1 cellular context compared by ENCODE assay signal in the genomic region with DNA sequence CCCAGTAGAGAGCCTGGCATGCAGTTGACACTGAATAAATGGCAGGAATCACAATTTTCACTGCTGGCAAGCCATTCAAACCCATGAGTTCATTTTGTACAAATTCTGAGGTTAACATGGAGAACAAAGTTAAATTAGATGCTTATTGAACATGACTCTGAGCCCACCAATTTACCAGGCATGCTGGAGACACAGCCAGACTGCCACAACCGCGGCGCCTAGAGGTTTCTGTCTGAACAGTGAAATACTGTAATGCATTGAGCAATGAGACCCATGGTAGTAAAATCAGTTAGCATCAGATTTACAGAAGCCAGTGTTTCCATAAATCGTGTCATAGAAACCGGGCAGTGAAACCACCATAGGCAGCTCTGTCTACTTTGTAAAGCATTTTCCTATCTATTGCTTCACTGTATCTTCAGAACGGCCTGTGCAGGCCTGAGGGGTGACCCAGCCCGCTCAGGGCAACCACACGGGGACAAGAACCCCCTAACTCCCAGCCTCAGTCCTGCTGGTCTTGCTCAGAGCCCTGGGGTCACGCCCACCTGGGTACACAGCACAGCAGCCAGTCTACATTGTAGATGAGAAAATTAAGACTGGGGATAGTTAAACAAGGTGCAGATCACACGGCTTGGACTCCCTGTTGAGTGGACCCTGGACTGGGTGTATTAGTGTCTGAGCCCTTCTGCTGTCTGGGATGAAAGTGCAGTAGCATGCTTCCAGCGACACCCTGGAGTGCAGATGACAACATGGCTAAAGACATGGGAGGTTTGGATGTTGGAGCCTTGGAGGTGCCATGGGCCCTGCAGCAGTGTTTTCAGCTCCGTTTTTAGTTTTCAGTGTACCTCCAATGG.
TF ChIP-seq lines count a peak whose summit lies in the region.

No MANE protein-coding gene starts in this region.

TF ChIP-seq in H1, 55 proteins besides CTCF, POLR2A, EP300 and RAD21:
- TF ChIP-seq JUND (IDR thresholded peaks at IDR 0.05; ENCODE audit: low read length) = no peak
- no peak for TF ChIP-seq CHD1 (IDR thresholded peaks at IDR 0.05; ENCODE audit: low read depth, low read length)
- TF ChIP-seq, protein P1, sequence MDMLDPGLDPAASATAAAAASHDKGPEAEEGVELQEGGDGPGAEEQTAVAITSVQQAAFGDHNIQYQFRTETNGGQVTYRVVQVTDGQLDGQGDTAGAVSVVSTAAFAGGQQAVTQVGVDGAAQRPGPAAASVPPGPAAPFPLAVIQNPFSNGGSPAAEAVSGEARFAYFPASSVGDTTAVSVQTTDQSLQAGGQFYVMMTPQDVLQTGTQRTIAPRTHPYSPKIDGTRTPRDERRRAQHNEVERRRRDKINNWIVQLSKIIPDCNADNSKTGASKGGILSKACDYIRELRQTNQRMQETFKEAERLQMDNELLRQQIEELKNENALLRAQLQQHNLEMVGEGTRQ (IDR thresholded peaks at IDR 0.05; ENCODE audit: low read length) = no peak
- TF ChIP-seq SIRT6 (IDR thresholded peaks at IDR 0.05; ENCODE audit: low read length) = no peak
- no peak for TF ChIP-seq GTF2F1 (IDR thresholded peaks at IDR 0.05; ENCODE audit: borderline replicate concordance, low read depth, low read length)
- no peak for TF ChIP-seq RFX5 (IDR thresholded peaks at IDR 0.05; ENCODE audit: borderline replicate concordance, low read depth, low read length)
- TF ChIP-seq POU5F1 (IDR thresholded peaks at IDR 0.05; ENCODE audit: low read depth, low read length) = no peak
- TF ChIP-seq TAF7 (optimal IDR thresholded peaks at IDR 0.05; ENCODE audit: borderline replicate concordance, low read depth, low read length) = no peak
- no peak for TF ChIP-seq BCL11A (IDR thresholded peaks at IDR 0.05; ENCODE audit: low read depth in 2 of 2, low read length in 2 of 2)
- no peak for TF ChIP-seq HDAC6 (IDR thresholded peaks at IDR 0.05; ENCODE audit: low read depth, low read length)
- TF ChIP-seq, protein P2, sequence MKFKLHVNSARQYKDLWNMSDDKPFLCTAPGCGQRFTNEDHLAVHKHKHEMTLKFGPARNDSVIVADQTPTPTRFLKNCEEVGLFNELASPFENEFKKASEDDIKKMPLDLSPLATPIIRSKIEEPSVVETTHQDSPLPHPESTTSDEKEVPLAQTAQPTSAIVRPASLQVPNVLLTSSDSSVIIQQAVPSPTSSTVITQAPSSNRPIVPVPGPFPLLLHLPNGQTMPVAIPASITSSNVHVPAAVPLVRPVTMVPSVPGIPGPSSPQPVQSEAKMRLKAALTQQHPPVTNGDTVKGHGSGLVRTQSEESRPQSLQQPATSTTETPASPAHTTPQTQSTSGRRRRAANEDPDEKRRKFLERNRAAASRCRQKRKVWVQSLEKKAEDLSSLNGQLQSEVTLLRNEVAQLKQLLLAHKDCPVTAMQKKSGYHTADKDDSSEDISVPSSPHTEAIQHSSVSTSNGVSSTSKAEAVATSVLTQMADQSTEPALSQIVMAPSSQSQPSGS (IDR thresholded peaks at IDR 0.05; ENCODE audit: low read length) = no peak
- TF ChIP-seq, protein P3, sequence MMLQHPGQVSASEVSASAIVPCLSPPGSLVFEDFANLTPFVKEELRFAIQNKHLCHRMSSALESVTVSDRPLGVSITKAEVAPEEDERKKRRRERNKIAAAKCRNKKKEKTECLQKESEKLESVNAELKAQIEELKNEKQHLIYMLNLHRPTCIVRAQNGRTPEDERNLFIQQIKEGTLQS (IDR thresholded peaks at IDR 0.05; ENCODE audit: insufficient read depth, low read depth, low read length) = no peak
- no peak for TF ChIP-seq JUN (IDR thresholded peaks at IDR 0.05; ENCODE audit: low read depth, low read length)
- no peak for TF ChIP-seq TEAD4 (IDR thresholded peaks at IDR 0.05; ENCODE audit: low read depth, low read length)
- TF ChIP-seq CHD2 (IDR thresholded peaks at IDR 0.05; ENCODE audit: low read length) = no peak
- TF ChIP-seq, protein P4, sequence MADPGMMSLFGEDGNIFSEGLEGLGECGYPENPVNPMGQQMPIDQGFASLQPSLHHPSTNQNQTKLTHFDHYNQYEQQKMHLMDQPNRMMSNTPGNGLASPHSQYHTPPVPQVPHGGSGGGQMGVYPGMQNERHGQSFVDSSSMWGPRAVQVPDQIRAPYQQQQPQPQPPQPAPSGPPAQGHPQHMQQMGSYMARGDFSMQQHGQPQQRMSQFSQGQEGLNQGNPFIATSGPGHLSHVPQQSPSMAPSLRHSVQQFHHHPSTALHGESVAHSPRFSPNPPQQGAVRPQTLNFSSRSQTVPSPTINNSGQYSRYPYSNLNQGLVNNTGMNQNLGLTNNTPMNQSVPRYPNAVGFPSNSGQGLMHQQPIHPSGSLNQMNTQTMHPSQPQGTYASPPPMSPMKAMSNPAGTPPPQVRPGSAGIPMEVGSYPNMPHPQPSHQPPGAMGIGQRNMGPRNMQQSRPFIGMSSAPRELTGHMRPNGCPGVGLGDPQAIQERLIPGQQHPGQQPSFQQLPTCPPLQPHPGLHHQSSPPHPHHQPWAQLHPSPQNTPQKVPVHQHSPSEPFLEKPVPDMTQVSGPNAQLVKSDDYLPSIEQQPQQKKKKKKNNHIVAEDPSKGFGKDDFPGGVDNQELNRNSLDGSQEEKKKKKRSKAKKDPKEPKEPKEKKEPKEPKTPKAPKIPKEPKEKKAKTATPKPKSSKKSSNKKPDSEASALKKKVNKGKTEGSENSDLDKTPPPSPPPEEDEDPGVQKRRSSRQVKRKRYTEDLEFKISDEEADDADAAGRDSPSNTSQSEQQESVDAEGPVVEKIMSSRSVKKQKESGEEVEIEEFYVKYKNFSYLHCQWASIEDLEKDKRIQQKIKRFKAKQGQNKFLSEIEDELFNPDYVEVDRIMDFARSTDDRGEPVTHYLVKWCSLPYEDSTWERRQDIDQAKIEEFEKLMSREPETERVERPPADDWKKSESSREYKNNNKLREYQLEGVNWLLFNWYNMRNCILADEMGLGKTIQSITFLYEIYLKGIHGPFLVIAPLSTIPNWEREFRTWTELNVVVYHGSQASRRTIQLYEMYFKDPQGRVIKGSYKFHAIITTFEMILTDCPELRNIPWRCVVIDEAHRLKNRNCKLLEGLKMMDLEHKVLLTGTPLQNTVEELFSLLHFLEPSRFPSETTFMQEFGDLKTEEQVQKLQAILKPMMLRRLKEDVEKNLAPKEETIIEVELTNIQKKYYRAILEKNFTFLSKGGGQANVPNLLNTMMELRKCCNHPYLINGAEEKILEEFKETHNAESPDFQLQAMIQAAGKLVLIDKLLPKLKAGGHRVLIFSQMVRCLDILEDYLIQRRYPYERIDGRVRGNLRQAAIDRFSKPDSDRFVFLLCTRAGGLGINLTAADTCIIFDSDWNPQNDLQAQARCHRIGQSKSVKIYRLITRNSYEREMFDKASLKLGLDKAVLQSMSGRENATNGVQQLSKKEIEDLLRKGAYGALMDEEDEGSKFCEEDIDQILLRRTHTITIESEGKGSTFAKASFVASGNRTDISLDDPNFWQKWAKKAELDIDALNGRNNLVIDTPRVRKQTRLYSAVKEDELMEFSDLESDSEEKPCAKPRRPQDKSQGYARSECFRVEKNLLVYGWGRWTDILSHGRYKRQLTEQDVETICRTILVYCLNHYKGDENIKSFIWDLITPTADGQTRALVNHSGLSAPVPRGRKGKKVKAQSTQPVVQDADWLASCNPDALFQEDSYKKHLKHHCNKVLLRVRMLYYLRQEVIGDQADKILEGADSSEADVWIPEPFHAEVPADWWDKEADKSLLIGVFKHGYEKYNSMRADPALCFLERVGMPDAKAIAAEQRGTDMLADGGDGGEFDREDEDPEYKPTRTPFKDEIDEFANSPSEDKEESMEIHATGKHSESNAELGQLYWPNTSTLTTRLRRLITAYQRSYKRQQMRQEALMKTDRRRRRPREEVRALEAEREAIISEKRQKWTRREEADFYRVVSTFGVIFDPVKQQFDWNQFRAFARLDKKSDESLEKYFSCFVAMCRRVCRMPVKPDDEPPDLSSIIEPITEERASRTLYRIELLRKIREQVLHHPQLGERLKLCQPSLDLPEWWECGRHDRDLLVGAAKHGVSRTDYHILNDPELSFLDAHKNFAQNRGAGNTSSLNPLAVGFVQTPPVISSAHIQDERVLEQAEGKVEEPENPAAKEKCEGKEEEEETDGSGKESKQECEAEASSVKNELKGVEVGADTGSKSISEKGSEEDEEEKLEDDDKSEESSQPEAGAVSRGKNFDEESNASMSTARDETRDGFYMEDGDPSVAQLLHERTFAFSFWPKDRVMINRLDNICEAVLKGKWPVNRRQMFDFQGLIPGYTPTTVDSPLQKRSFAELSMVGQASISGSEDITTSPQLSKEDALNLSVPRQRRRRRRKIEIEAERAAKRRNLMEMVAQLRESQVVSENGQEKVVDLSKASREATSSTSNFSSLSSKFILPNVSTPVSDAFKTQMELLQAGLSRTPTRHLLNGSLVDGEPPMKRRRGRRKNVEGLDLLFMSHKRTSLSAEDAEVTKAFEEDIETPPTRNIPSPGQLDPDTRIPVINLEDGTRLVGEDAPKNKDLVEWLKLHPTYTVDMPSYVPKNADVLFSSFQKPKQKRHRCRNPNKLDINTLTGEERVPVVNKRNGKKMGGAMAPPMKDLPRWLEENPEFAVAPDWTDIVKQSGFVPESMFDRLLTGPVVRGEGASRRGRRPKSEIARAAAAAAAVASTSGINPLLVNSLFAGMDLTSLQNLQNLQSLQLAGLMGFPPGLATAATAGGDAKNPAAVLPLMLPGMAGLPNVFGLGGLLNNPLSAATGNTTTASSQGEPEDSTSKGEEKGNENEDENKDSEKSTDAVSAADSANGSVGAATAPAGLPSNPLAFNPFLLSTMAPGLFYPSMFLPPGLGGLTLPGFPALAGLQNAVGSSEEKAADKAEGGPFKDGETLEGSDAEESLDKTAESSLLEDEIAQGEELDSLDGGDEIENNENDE (IDR thresholded peaks at IDR 0.05; ENCODE audit: insufficient replicate concordance, low read length) = no peak
- TF ChIP-seq BACH1 (IDR thresholded peaks at IDR 0.05; ENCODE audit: low read length) = no peak
- no peak for TF ChIP-seq SIX5 (IDR thresholded peaks at IDR 0.05; ENCODE audit: low read depth, low read length)
- no peak for TF ChIP-seq HDAC2 (IDR thresholded peaks at IDR 0.05; ENCODE audit: borderline replicate concordance in 1 of 2, low read depth in 2 of 2, low read length in 2 of 2)
- TF ChIP-seq CEBPB (IDR thresholded peaks at IDR 0.05; ENCODE audit: low read depth, low read length) = no peak
